ENCODE assay signal across 31 cellular contexts in genomic region chr10:121303273-121303890, GRCh38.
DNase-seq lines count a peak whose midpoint lies in the region; ATAC-seq, FAIRE-seq and TF ChIP-seq lines count a peak whose summit lies in the region.
"Had no signal": no experiment of that assay in that cellular context is flagged by ENCODE, and none has a peak within 500 bp of the region (broad histone marks: within the 10 kb centered on the region; RNA-seq: fewer than 3 reads in every experiment).

No MANE protein-coding gene starts in this region.

- H2AFZ ChIP-seq in HepG2 (ENCODE audit: low read length) (no peak overlapping the region), neuronal stem cell (ENCODE audit: low read length) (no peak overlapping the region)

- H3K9ac ChIP-seq in HepG2 (ENCODE audit: insufficient read depth, low read depth, low read length) (no peak overlapping the region), rectal smooth muscle tissue (ENCODE audit: low read length) (no peak overlapping the region), neuronal stem cell (ENCODE audit: low read depth, low read length, poor library complexity) (no peak overlapping the region)

- H3K4me3 ChIP-seq in HAP-1 (no peak overlapping the region), HepG2 (replicated peaks in 1 of 3; ENCODE audit: insufficient read depth in 1 of 3, low read depth in 2 of 3, low read length in 3 of 3) (no peak overlapping the region), rectal smooth muscle tissue (ENCODE audit: low read length) (no peak overlapping the region), neuronal stem cell (ENCODE audit: low read length in 2 of 2) (no peak overlapping the region)
- H3K4me3 ChIP-seq: dorsolateral prefrontal cortex, esophagus muscularis mucosa had no signal

- peak; percentile 21 for FAIRE-seq in HepG2 (lab: Jason Lieb, UNC)
- FAIRE-seq: endometrium, GM12891 had no signal

- no peak overlapping the region for H2AK5ac ChIP-seq in neuronal stem cell (ENCODE audit: low read depth, low read length)

- no peak overlapping the region for H3K23ac ChIP-seq in neuronal stem cell (ENCODE audit: low read depth, low read length, poor library complexity)

- H3K4ac ChIP-seq in neuronal stem cell (ENCODE audit: low read length): no peak overlapping the region

- no peaks in the 10 kb centered on the region for H3K9me3 ChIP-seq in HAP-1
- H3K9me3 ChIP-seq in HepG2 (ENCODE audit: low read length): no peaks in the 10 kb centered on the region
- H3K9me3 ChIP-seq in neuronal stem cell (replicated peaks in 1 of 2; ENCODE audit: control insufficient read depth in 2 of 2, insufficient read depth in 1 of 2, low read depth in 1 of 2, low read length in 2 of 2): peaks cover 0 to 2% of the 10 kb centered on the region in 2 donors
- H3K9me3 ChIP-seq: BE2C, esophagus muscularis mucosa, neutrophil had no signal

- H3K4me1 ChIP-seq in HAP-1 (peaks cover 20% of the 10 kb centered on the region), HepG2 (ENCODE audit: insufficient read depth, low read length) (peaks cover 11% of the 10 kb centered on the region; the same call in 1 of the 2 replicates), rectal smooth muscle tissue (ENCODE audit: control insufficient read depth, insufficient read depth, low read length) (peaks cover 17% of the 10 kb centered on the region), neuronal stem cell (ENCODE audit: control insufficient read depth in 2 of 2, insufficient read depth in 1 of 2, low read depth in 1 of 2, low read length in 2 of 2) (peaks cover 0 to 2% of the 10 kb centered on the region in 2 donors)
- H3K4me1 ChIP-seq: BE2C had no signal

- H2BK15ac ChIP-seq in neuronal stem cell (ENCODE audit: low read length): no peak overlapping the region

- no peak overlapping the region for H4K8ac ChIP-seq in neuronal stem cell (ENCODE audit: low read depth, low read length)

- peak; percentile 67 to 98 for DNase-seq in HAP-1 (ENCODE audit: low spot score in 2 of 2)
- DNase-seq in NCI-H82 (lab: John Stamatoyannopoulos, UW): peak; percentile 86
- no peak for DNase-seq in HepG2 (ENCODE audit: low spot score)
- DNase-seq in neuronal stem cell (ENCODE audit: low spot score): no peak
- no peak for DNase-seq in head of caudate nucleus
- DNase-seq: activated CD4-positive, alpha-beta T cell treated with anti-CD3 and anti-CD28 coated beads for 36 hours; activated CD8-positive, alpha-beta T cell treated with anti-CD3 and anti-CD28 coated beads for 36 hours; activated naive CD4-positive, alpha-beta T cell treated with anti-CD3 and anti-CD28 coated beads, Interleukin-2, amount 50 U/mL, for 16 hours; amniotic stem cell; BE2C; brain microvascular endothelial cell; DMS153; dorsolateral prefrontal cortex; foreskin fibroblast; H9; Kasumi-1; left cardiac atrium; mesenchymal stem cell; NCI-H1436 treated with DMSO at 0.1 percent for 48 hours; SHP77 treated with DMSO at 0.1 percent for 48 hours; T-helper 2 cell; trophoblast cell had no signal

- POLR2A ChIA-PET in HepG2 (lab: Yijun Ruan, JAX): no interaction called here

- H2BK12ac ChIP-seq in neuronal stem cell (ENCODE audit: low read length): no peak overlapping the region

- in situ Hi-C loops in HAP-1 (cut with MboI; ENCODE audit: low sequenced_read_pairs): no loop called here
- in situ Hi-C loops in HepG2 (cut with HindIII; ENCODE audit: extremely low pct_ligation_motif_present, low pct_unique_long_range_greater_than_20kb): no loop called here

- WGBS in HepG2 (ENCODE audit: low lambda C conversion rate): 36% methylated on average over 10 of the region's 10 CpGs
- no CpG with 5 or more reads among the region's 10 CpGs for WGBS in neuronal stem cell (ENCODE audit: extremely low coverage in 2 of 2, insufficient read length in 2 of 2, insufficient replicate concordance in 1 of 2), 2 donors

- no peak overlapping the region for H2BK120ac ChIP-seq in neuronal stem cell (ENCODE audit: low read depth, low read length)

- TF ChIP-seq CTCF in HepG2 (CRISPR knock-in tag; IDR thresholded peaks at IDR 0.05): no peak

- TF ChIP-seq EP300 in HepG2 (IDR thresholded peaks at IDR 0.05; ENCODE audit: low read depth in 2 of 2, low read length in 2 of 2): no peak
- no peak for TF ChIP-seq EP300 in HepG2 (CRISPR knock-in tag; IDR thresholded peaks at IDR 0.05; ENCODE audit: borderline replicate concordance)

- H4K20me1 ChIP-seq in HepG2 (ENCODE audit: insufficient read depth, low read length): no peaks in the 10 kb centered on the region

- H3K27me3 ChIP-seq in HAP-1 (ENCODE audit: low read depth) (no peaks in the 10 kb centered on the region), HepG2 (ENCODE audit: control insufficient read depth in 1 of 2, insufficient read depth in 2 of 2, low read length in 2 of 2) (peaks cover 0 to 6% of the 10 kb centered on the region in 2 experiments; a peak in 2 of 5 replicates), rectal smooth muscle tissue (ENCODE audit: control insufficient read depth, insufficient read depth, low read length) (no peaks in the 10 kb centered on the region), neuronal stem cell (ENCODE audit: control insufficient read depth in 3 of 3, insufficient read depth in 3 of 3, low read depth in 1 of 3, low read length in 3 of 3) (peaks cover 0 to 3% (median 0%) of the 10 kb centered on the region in 3 experiments)
- H3K27me3 ChIP-seq: BE2C, brain microvascular endothelial cell, dorsolateral prefrontal cortex, esophagus muscularis mucosa, neutrophil had no signal

- no peaks in the 10 kb centered on the region for H3K79me1 ChIP-seq in neuronal stem cell (ENCODE audit: low read depth, low read length)

- ATAC-seq in HepG2: peak; percentile 79
- ATAC-seq in HG02885 (IDR thresholded peaks at IDR 0.05; ENCODE audit: poor library complexity, unreplicated experiment): no peak
- ATAC-seq in GM21515 (IDR thresholded peaks at IDR 0.05; ENCODE audit: unreplicated experiment): no peak
- ATAC-seq: activated CD4-positive, alpha-beta T cell treated with anti-CD3 and anti-CD28 coated beads for 36 hours; activated CD8-positive, alpha-beta T cell treated with anti-CD3 and anti-CD28 coated beads for 36 hours; activated T-helper 17 cell treated with anti-CD3 and anti-CD28 coated beads, Interleukin-2, amount 50 U/mL, for 72 hours; left cardiac atrium; stimulated activated effector memory CD8-positive, alpha-beta T cell treated with anti-CD3 and anti-CD28 coated beads, Interleukin-12 subunit alpha, Interleukin-12 subunit beta, amount 100 ng/mL, for 72 hours had no signal

- H3K36me3 ChIP-seq in HAP-1 (replicated peaks) (no peaks in the 10 kb centered on the region), HepG2 (replicated peaks in 1 of 2; ENCODE audit: control insufficient read depth in 1 of 2, insufficient read depth in 2 of 2, low read length in 2 of 2) (no peaks in the 10 kb centered on the region), rectal smooth muscle tissue (ENCODE audit: control insufficient read depth, insufficient read depth, low read length) (no peaks in the 10 kb centered on the region), neuronal stem cell (replicated peaks in 1 of 2; ENCODE audit: control insufficient read depth in 2 of 2, insufficient read depth in 2 of 2, low read length in 2 of 2) (no peaks in the 10 kb centered on the region)
- H3K36me3 ChIP-seq: BE2C, brain microvascular endothelial cell, esophagus muscularis mucosa, neutrophil had no signal

- H3K27ac ChIP-seq in HepG2 (ENCODE audit: extremely low read length, insufficient read depth, low read length): no peak overlapping the region
- H3K27ac ChIP-seq in rectal smooth muscle tissue (ENCODE audit: low read depth, low read length): peak overlapping the region; percentile 48
- H3K27ac ChIP-seq in neuronal stem cell (replicated peaks; ENCODE audit: low read length): no peak overlapping the region
- H3K27ac ChIP-seq: brain microvascular endothelial cell, dorsolateral prefrontal cortex, esophagus muscularis mucosa, neutrophil had no signal

- no peak overlapping the region for H4K91ac ChIP-seq in neuronal stem cell (ENCODE audit: low read depth, low read length, poor library complexity)

- H3K4me2 ChIP-seq in HepG2 (ENCODE audit: low read depth, low read length): no peak overlapping the region
- no peak overlapping the region for H3K4me2 ChIP-seq in neuronal stem cell (ENCODE audit: insufficient read depth, low read length, poor library complexity, severe bottlenecking)

- no peak for TF ChIP-seq POLR2A in HepG2 (IDR thresholded peaks at IDR 0.05; ENCODE audit: insufficient read depth in 1 of 2, low read depth in 2 of 2, low read length in 2 of 2)

- intact Hi-C loops in HepG2 (cut with micrococcal nuclease; ENCODE audit: unreplicated experiment): no loop called here
- intact Hi-C loops in head of caudate nucleus (cut with DNase I): no loop called here

- BruUV-seq in HepG2 (replicated peaks; lab: Mats Ljungman, UMichigan): no TSS peak

- TF ChIP-seq RAD21 in HepG2 (CRISPR knock-in tag; IDR thresholded peaks at IDR 0.05): no peak

- H3K79me2 ChIP-seq in HepG2 (ENCODE audit: insufficient read depth, low read length): no peaks in the 10 kb centered on the region

- CTCF ChIA-PET in HepG2 (lab: Yijun Ruan, JAX; ENCODE audit: low intra/inter-chr PET ratio, low total read pairs): no interaction called here

- no peak overlapping the region for H3K14ac ChIP-seq in neuronal stem cell (ENCODE audit: low read length)

- no peak overlapping the region for H3K18ac ChIP-seq in neuronal stem cell (ENCODE audit: low read length)

- H2BK5ac ChIP-seq in neuronal stem cell (ENCODE audit: low read length): no peak overlapping the region

TF ChIP-seq in HepG2, 621 proteins besides CTCF, POLR2A, EP300 and RAD21 (continues in another document):
- TF ChIP-seq ZNF362 (CRISPR knock-in tag; IDR thresholded peaks at IDR 0.05; ENCODE audit: borderline replicate concordance) (no peak), SP2 (CRISPR knock-in tag; IDR thresholded peaks at IDR 0.05) (no peak), ZNF350 (CRISPR knock-in tag; IDR thresholded peaks at IDR 0.05; ENCODE audit: borderline replicate concordance, low read depth) (no peak), ZNF138 (CRISPR knock-in tag; IDR thresholded peaks at IDR 0.05; ENCODE audit: low read depth) (no peak), ZNF577 (CRISPR knock-in tag; IDR thresholded peaks at IDR 0.05; ENCODE audit: borderline replicate concordance, low read depth) (no peak)

Comparison
In these comparisons a context has a peak if more than half of its experiments do, and no peak if none do; other contexts are left out.
1. DNase-seq: peak in HAP-1 (2 of 2) and NCI-H82 (single experiment); none in HepG2 (single experiment), neuronal stem cell (single experiment) and head of caudate nucleus (0 of 42).